13 cellular contexts compared by ENCODE assay signal in the genomic region with DNA sequence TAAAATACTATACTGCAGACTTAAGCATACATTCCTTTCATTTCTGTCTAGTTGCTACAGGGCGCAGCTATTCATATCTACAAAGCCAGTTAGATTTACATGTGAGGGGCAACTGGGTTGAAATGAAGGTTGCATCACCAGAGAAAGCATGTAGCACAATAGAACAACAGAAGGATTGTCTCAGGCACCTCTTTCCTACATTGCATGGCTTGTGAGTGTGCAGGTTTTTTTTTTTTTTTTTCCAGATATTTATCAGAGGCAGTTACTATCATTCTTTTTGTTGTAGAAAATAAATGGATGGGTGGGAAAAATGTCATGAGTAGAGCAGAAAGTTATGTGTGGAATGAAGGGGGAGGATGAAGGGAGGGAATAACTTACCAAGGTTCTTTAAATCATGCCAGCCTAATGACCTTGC.
DNase-seq lines count a peak whose midpoint lies in the region; ATAC-seq and TF ChIP-seq lines count a peak whose summit lies in the region.
"Had no signal": no experiment of that assay in that cellular context is flagged by ENCODE, and none has a peak within 500 bp of the region (broad histone marks: within the 10 kb centered on the region; RNA-seq: fewer than 3 reads in every experiment).

No MANE protein-coding gene starts in this region.

- in situ Hi-C loops in brain microvascular endothelial cell (cut with HindIII; ENCODE audit: low pct_ligation_motif_present, low sequenced_read_pairs): no loop called here
- in situ Hi-C loops in gastrocnemius medialis (cut with MboI; ENCODE audit: low sequenced_read_pairs in 4 of 4): no loop called here

- intact Hi-C loops in gastrocnemius medialis (cut with DNase I; ENCODE audit: low total_unique reads): no loop called here

- H3K36me3 ChIP-seq in brain microvascular endothelial cell (replicated peaks) (no peaks in the 10 kb centered on the region), gastrocnemius medialis (no peaks in the 10 kb centered on the region)

- H3K27me3 ChIP-seq in brain microvascular endothelial cell (replicated peaks) (no peaks in the 10 kb centered on the region), gastrocnemius medialis (no peaks in the 10 kb centered on the region)

- peak; percentile 9 for DNase-seq in AG04449 (ENCODE audit: low read depth, low spot score)
- DNase-seq in HT1080 (ENCODE audit: low read depth): peak; percentile 72
- peak; percentile 65 for DNase-seq in brain microvascular endothelial cell
- DNase-seq in kidney tubule cell (ENCODE audit: low spot score): peak; percentile 90
- no peak for DNase-seq in NCI-H1694 treated with DMSO at 0.1 percent for 48 hours (lab: John Stamatoyannopoulos, UW)
- no peak for DNase-seq in erythroblast (lab: John Stamatoyannopoulos, UW)
- no peak for DNase-seq in gastrocnemius medialis
- DNase-seq: activated T-cell treated with anti-CD3 and anti-CD28 coated beads, Interleukin-2, amount 50 U/mL, for 4 hours; effector CD8-positive, alpha-beta T cell; NCI-H2107; T-helper 2 cell had no signal

- peak overlapping the region; percentile 15 for H3K27ac ChIP-seq in brain microvascular endothelial cell
- no peak overlapping the region for H3K27ac ChIP-seq in gastrocnemius medialis
- H3K27ac ChIP-seq: C4-2B had no signal

- no peak for ATAC-seq in GM18498 (IDR thresholded peaks at IDR 0.05; ENCODE audit: unreplicated experiment)
- no peak for ATAC-seq in gastrocnemius medialis
- ATAC-seq: activated T-cell treated with anti-CD3 and anti-CD28 coated beads, Interleukin-2, amount 50 U/mL, for 4 hours had no signal

- TF ChIP-seq CTCF in AG04449 (IDR thresholded peaks at IDR 0.05; ENCODE audit: insufficient read depth, low read length, missing control alignments): no peak
- no peak for TF ChIP-seq CTCF in brain microvascular endothelial cell (IDR thresholded peaks at IDR 0.05; ENCODE audit: low read depth, low read length, missing control alignments)
- no peak for TF ChIP-seq CTCF in gastrocnemius medialis (IDR thresholded peaks at IDR 0.05 in 4 of 5, conservative IDR thresholded peaks at IDR 0.05 in 1 of 5)

- CTCF ChIA-PET in AG04449 (lab: Yijun Ruan, JAX): no interaction called here

- H3K4me1 ChIP-seq in gastrocnemius medialis: peaks cover 6 to 7% of the 10 kb centered on the region in 2 donors

- TF ChIP-seq POLR2A in erythroblast (IDR thresholded peaks at IDR 0.05; ENCODE audit: low read length): no peak
- no peak for TF ChIP-seq POLR2A in gastrocnemius medialis (IDR thresholded peaks at IDR 0.05)

- POLR2A ChIA-PET in AG04449 (lab: Yijun Ruan, JAX): no interaction called here

- H3K4me3 ChIP-seq in AG04449 (ENCODE audit: low read depth, low read length) (no peak overlapping the region), brain microvascular endothelial cell (ENCODE audit: low read depth, low read length) (no peak overlapping the region), gastrocnemius medialis (no peak overlapping the region)

- H3K9me3 ChIP-seq in gastrocnemius medialis: no peaks in the 10 kb centered on the region

Comparison
In these comparisons a context has a peak if more than half of its experiments do, and no peak if none do; other contexts are left out.
1. DNase-seq: peak in AG04449 (single experiment), HT1080 (single experiment), brain microvascular endothelial cell (single experiment) and kidney tubule cell (single experiment); none in NCI-H1694 treated with DMSO at 0.1 percent for 48 hours (single experiment), erythroblast (0 of 2) and gastrocnemius medialis (0 of 2).